In the genomic region with DNA sequence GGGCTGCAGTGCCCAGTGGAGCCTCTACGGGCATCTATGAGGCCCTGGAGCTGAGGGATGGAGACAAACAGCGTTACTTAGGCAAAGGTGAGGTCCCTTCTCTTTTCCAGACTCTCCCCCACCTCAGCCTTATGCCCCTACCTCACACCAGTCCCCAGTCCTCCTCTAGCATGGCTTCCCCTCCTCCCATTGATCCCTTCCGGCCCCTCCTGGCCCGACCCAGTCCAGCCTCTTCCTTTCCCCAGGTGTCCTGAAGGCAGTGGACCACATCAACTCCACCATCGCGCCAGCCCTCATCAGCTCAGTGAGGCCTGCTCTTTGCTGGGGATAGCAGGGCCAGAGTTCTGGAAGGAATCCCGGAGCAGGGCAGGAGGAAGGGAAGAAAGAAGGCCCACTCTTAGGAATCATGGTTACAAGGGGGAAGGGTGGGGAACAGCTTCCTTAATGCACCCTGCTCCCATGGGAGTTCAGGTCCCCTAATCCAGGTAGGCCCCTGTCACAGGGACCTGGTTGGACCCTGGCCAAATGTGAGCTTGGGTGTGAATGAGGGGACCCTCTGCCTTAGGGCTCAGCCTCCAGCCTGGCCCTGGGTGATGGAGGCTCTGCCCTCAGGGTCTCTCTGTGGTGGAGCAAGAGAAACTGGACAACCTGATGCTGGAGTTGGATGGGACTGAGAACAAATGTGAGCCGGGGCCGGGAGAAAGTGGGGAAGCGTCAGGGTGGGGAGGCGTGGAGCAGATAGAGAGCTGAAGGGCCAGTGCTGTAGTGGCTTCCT, we compare ENCODE assay signal across 1 cellular context.
TF ChIP-seq lines count a peak whose summit lies in the region.

No MANE protein-coding gene starts in this region.

TF ChIP-seq in GM12878, 131 proteins besides CTCF, POLR2A, EP300 and RAD21:
- TF ChIP-seq NFIC (IDR thresholded peaks at IDR 0.05; ENCODE audit: low read depth, low read length), result no peak
- TF ChIP-seq RB1 (IDR thresholded peaks at IDR 0.05; ENCODE audit: borderline replicate concordance), result no peak
- TF ChIP-seq CEBPB (IDR thresholded peaks at IDR 0.05; ENCODE audit: borderline replicate concordance in 1 of 2, low read depth in 2 of 2, low read length in 2 of 2), result no peak
- TF ChIP-seq SP1 (IDR thresholded peaks at IDR 0.05; ENCODE audit: low read depth, low read length), result no peak
- no peak for TF ChIP-seq TARDBP (IDR thresholded peaks at IDR 0.05; ENCODE audit: borderline replicate concordance)
- TF ChIP-seq HDGF (IDR thresholded peaks at IDR 0.05), result no peak
- no peak for TF ChIP-seq ZNF274 (IDR thresholded peaks at IDR 0.05; ENCODE audit: insufficient read depth, insufficient read length)
- no peak for TF ChIP-seq ZZZ3 (IDR thresholded peaks at IDR 0.05; ENCODE audit: control insufficient read depth, insufficient read length, low read depth)
- no peak for TF ChIP-seq CBX3 (IDR thresholded peaks at IDR 0.05; ENCODE audit: borderline replicate concordance, low read depth)
- TF ChIP-seq ETV6 (conservative IDR thresholded peaks at IDR 0.05 in 1 of 2, IDR thresholded peaks at IDR 0.05 in 1 of 2; ENCODE audit: borderline replicate concordance in 1 of 2, low read depth in 1 of 2), result no peak
- TF ChIP-seq USF1 (IDR thresholded peaks at IDR 0.05; ENCODE audit: borderline replicate concordance, extremely low read length, insufficient read depth, low read depth, low read length), result no peak
- no peak for TF ChIP-seq IRF4 (IDR thresholded peaks at IDR 0.05; ENCODE audit: low read depth, low read length)
- TF ChIP-seq ASH2L (IDR thresholded peaks at IDR 0.05; ENCODE audit: borderline replicate concordance, low read depth), result no peak
- TF ChIP-seq SREBF2 (IDR thresholded peaks at IDR 0.05; ENCODE audit: low read length), result no peak
- no peak for TF ChIP-seq HDAC6 (IDR thresholded peaks at IDR 0.05; ENCODE audit: unreplicated experiment)
- TF ChIP-seq EED (IDR thresholded peaks at IDR 0.05; ENCODE audit: low read depth), result no peak
- TF ChIP-seq NFYA (IDR thresholded peaks at IDR 0.05; ENCODE audit: borderline replicate concordance, low read depth, low read length), result no peak
- TF ChIP-seq CHD1 (IDR thresholded peaks at IDR 0.05; ENCODE audit: low read depth, low read length), result no peak
